In genomic region chr6:149271348-149272340, GRCh38 we compare ENCODE assay signal across 9 cellular contexts. TPM values are rescaled to one million over a fixed set of nuclear protein-coding genes. Genes with fewer than 3 reads are reported as not detected.
DNase-seq lines count a peak whose midpoint lies in the region; ATAC-seq and TF ChIP-seq lines count a peak whose summit lies in the region.
"Had no signal": no experiment of that assay in that cellular context is flagged by ENCODE, and none has a peak within 500 bp of the region (broad histone marks: within the 10 kb centered on the region; RNA-seq: fewer than 3 reads in every experiment).

No MANE protein-coding gene starts in this region.

- H3K27me3 Mint-ChIP-seq in HFFc6 (ENCODE audit: insufficient read depth), result peaks cover 33% of the 10 kb centered on the region
- peaks cover 3% of the 10 kb centered on the region for H3K27me3 Mint-ChIP-seq in nephron progenitor cell (ENCODE audit: low read depth, poor library complexity)

- no peak for TF ChIP-seq CTCF in HFFc6 (IDR thresholded peaks at IDR 0.05)
- no peak for TF ChIP-seq CTCF in nephron progenitor cell (IDR thresholded peaks at IDR 0.05)

- H3K9me3 Mint-ChIP-seq in HFFc6 (peaks cover 5% of the 10 kb centered on the region), nephron progenitor cell (peaks cover 15% of the 10 kb centered on the region)

- H3K36me3 Mint-ChIP-seq in HFFc6 (ENCODE audit: low read depth) (0 out of 2 replicates have a peak, but pooled peaks cover 5% of the 10 kb centered on the region), nephron progenitor cell (ENCODE audit: low read depth) (peaks cover 4% of the 10 kb centered on the region)

- peak; percentile 48 to 51 for DNase-seq in activated CD8-positive, alpha-beta memory T cell treated with anti-CD3 and anti-CD28 coated beads for 1 hour (ENCODE audit: extremely low read depth in 1 of 2, low read depth in 1 of 2)
- peak; percentile 57 for DNase-seq in medulla oblongata (ENCODE audit: extremely low spot score)
- no peak for DNase-seq in nucleus accumbens (lab: John Stamatoyannopoulos, UW)
- no peak for DNase-seq in HFFc6
- DNase-seq in nephron progenitor cell, result no peak

- ATAC-seq in GM19397 (IDR thresholded peaks at IDR 0.05; ENCODE audit: unreplicated experiment) (peak; percentile 51), HG03354 (IDR thresholded peaks at IDR 0.05; ENCODE audit: poor library complexity, severe bottlenecking, unreplicated experiment) (peak; percentile 58)
- ATAC-seq: left colon, Panc1 had no signal

- H3K27ac Mint-ChIP-seq in HFFc6 (no peak overlapping the region), nephron progenitor cell (no peak overlapping the region)

- H3K4me3 Mint-ChIP-seq in HFFc6 (no peak overlapping the region), nephron progenitor cell (no peak overlapping the region)

- H3K4me1 Mint-ChIP-seq in HFFc6 (ENCODE audit: low read depth), result no peaks in the 10 kb centered on the region
- peaks cover 4% of the 10 kb centered on the region for H3K4me1 Mint-ChIP-seq in nephron progenitor cell

RNA-seq across cellular contexts. Expression of gene TAB2, which starts 45.9 kb away (rescaled TPM):
- 10 to 100 TPM; 37.8 to 50.6 (median 44.5) TPM for total RNA-seq in HFFc6 (2021; fragmentation: NEBNext Ultra II Directional; extraction: Animal tissue kit (Norgen Biotek cat#: 25700))

Comparison
In these comparisons a context has a peak if more than half of its experiments do, and no peak if none do; other contexts are left out.
1. DNase-seq: peak in activated CD8-positive, alpha-beta memory T cell treated with anti-CD3 and anti-CD28 coated beads for 1 hour (2 of 2) and medulla oblongata (single experiment); none in nucleus accumbens (0 of 56), HFFc6 (single experiment) and nephron progenitor cell (single experiment).